In genomic region chr7:119664601-119665000, GRCh38 we compare ENCODE assay signal across 16 cellular contexts.
A peak's percentile ranks its signal among the peaks of the same experiment; 100 is the strongest.
DNase-seq lines count a peak whose midpoint lies in the region; ATAC-seq and TF ChIP-seq lines count a peak whose summit lies in the region.
"Had no signal": no experiment of that assay in that cellular context is flagged by ENCODE, and none has a peak within 500 bp of the region (broad histone marks: within the 10 kb centered on the region; RNA-seq: fewer than 3 reads in every experiment).

No MANE protein-coding gene starts in this region.

- no peaks in the 10 kb centered on the region for H3K36me3 Mint-ChIP-seq in nephron progenitor cell (ENCODE audit: low read depth)

- no peak for ATAC-seq in HG02981 (IDR thresholded peaks at IDR 0.05; ENCODE audit: unreplicated experiment)

- H3K9me3 Mint-ChIP-seq in nephron progenitor cell, result no peaks in the 10 kb centered on the region

- H3K27ac Mint-ChIP-seq in nephron progenitor cell, result no peak overlapping the region

- TF ChIP-seq CTCF in foreskin fibroblast (IDR thresholded peaks at IDR 0.05; ENCODE audit: low read depth, low read length) (no peak), nephron progenitor cell (IDR thresholded peaks at IDR 0.05) (no peak)

- H3K27me3 Mint-ChIP-seq in nephron progenitor cell (ENCODE audit: low read depth, poor library complexity), result no peaks in the 10 kb centered on the region

- H3K4me3 ChIP-seq in foreskin fibroblast (ENCODE audit: low read depth in 1 of 2, low read length in 2 of 2), result no peak overlapping the region
- H3K4me3 ChIP-seq: thyroid gland had no signal

- H3K4me3 Mint-ChIP-seq in nephron progenitor cell, result no peak overlapping the region

- H3K4me1 Mint-ChIP-seq in nephron progenitor cell, result no peaks in the 10 kb centered on the region

- peak; percentile 5 for DNase-seq in HK-2 (ENCODE audit: unreplicated experiment)
- DNase-seq in amniotic stem cell (lab: John Stamatoyannopoulos, UW), result peak; percentile 44
- peak; percentile 35 to 44 for DNase-seq in foreskin fibroblast
- DNase-seq in smooth muscle cell of the brain vasculature (ENCODE audit: low read depth, low spot score), result peak; percentile 21
- DNase-seq in nephron progenitor cell, result no peak
- DNase-seq in iPS-NIHi11 (ENCODE audit: low spot score), result no peak
- DNase-seq in GM19238 (ENCODE audit: insufficient read length, low spot score), result no peak
- DNase-seq: activated naive CD4-positive, alpha-beta T cell treated with anti-CD3 and anti-CD28 coated beads, Interleukin-2, amount 50 U/mL, for 16 hours; COR-L47; glutamatergic neuron; Kasumi-1; NCI-H187 treated with DMSO at 0.1 percent for 48 hours; NCI-H82; stimulated activated CD4-positive, alpha-beta T cell treated with anti-CD3 and anti-CD28 coated beads, Interleukin-15, amount 100 ng/mL, for 24 hours; thyroid gland had no signal

Comparison
In these comparisons a context has a peak if more than half of its experiments do, and no peak if none do; other contexts are left out.
1. DNase-seq: peak in HK-2 (single experiment), amniotic stem cell (single experiment), foreskin fibroblast (2 of 2) and smooth muscle cell of the brain vasculature (single experiment); none in nephron progenitor cell (single experiment), iPS-NIHi11 (single experiment) and GM19238 (single experiment).